Comparison of ENCODE assay signal across 8 cellular contexts in the genomic region with DNA sequence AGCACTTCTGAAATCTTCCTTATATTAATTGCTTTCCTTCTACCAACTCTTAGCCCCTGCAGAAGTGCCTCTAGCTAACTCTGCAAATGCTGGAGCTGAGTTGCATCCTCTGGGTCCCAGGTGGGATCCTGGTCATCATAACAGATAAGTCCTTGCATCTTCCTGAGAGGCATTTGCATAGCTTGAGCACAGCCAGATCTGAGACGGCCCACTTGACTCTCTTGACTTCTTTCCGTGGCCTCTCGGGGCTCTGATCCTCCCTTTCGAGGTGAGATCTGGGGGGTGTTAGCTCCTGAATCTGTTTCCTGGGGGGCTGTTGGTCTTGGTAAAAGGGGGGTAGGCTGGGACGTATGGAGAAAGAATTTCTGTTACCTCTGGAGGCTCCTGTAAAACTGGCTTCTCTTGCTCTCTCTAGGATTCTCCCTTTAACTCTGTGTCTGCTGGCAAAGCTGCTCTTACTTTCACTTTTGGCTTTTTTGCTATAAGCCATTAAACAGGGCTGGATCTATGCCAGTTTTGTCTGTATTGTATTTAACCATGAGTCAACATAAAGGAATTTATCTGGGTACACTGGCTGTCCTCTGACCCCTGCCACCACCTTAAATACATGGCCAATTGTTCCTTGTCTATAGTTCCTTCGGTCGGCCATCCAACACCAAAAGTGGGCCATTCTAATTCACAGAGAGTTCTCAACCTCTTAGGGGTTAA.
DNase-seq lines count a peak whose midpoint lies in the region; ATAC-seq and TF ChIP-seq lines count a peak whose summit lies in the region.

No MANE protein-coding gene starts in this region.

- intact Hi-C loops in CD4-positive, alpha-beta memory T cell (cut with micrococcal nuclease) = no loop called here

- H3K56ac ChIP-seq in mesendoderm (ENCODE audit: low read length) = no peak overlapping the region

- H3K27me3 ChIP-seq in BLaER1 treated with 17β-estradiol and CSF1 and Interleukin-3, amounts not matched to agents 10 nM and 100 nM = no peaks in the 10 kb centered on the region
- no peaks in the 10 kb centered on the region for H3K27me3 ChIP-seq in mesendoderm (ENCODE audit: insufficient read depth, low read length, poor library complexity)
- H3K27me3 ChIP-seq in CD4-positive, alpha-beta memory T cell (ENCODE audit: insufficient read depth, low read length) = no peaks in the 10 kb centered on the region

- no peak overlapping the region for H2AK5ac ChIP-seq in mesendoderm (ENCODE audit: low read length)

- H3K27me3 Mint-ChIP-seq in CD4-positive, alpha-beta memory T cell = peaks cover 3 to 9% of the 10 kb centered on the region in 2 donors
- peaks cover 2% of the 10 kb centered on the region for H3K27me3 Mint-ChIP-seq in glutamatergic neuron (ENCODE audit: unreplicated experiment)

- H3K36me3 Mint-ChIP-seq in CD4-positive, alpha-beta memory T cell = no peaks in the 10 kb centered on the region
- H3K36me3 Mint-ChIP-seq in glutamatergic neuron (ENCODE audit: unreplicated experiment) = no peaks in the 10 kb centered on the region

- peak; percentile 60 for ATAC-seq in GM19467 (IDR thresholded peaks at IDR 0.05; ENCODE audit: unreplicated experiment)

- POLR2A ChIA-PET in CD4-positive, alpha-beta memory T cell (lab: Charles Lee; ENCODE audit: partially characterized antibody) = no interaction called here

- H3K79me2 ChIP-seq in mesendoderm (ENCODE audit: control insufficient read depth, insufficient read depth, low read length) = no peaks in the 10 kb centered on the region

- H3K23ac ChIP-seq in mesendoderm (ENCODE audit: low read length) = no peak overlapping the region

- peak overlapping the region; percentile 53 to 75 (median 65) for H3K4me2 ChIP-seq in BLaER1 treated with 17β-estradiol and CSF1 and Interleukin-3, amounts not matched to agents 10 nM and 100 nM
- H3K4me2 ChIP-seq in mesendoderm (ENCODE audit: low read length) = no peak overlapping the region

- H3K27ac ChIP-seq in BLaER1 treated with 17β-estradiol and CSF1 and Interleukin-3, amounts not matched to agents 10 nM and 100 nM = peak overlapping the region in 7 of 11 experiments; percentile 27 to 68 (median 52); a peak in 12 of 22 replicates
- no peak overlapping the region for H3K27ac ChIP-seq in mesendoderm (ENCODE audit: low read depth, low read length)
- H3K27ac ChIP-seq in CD4-positive, alpha-beta memory T cell (ENCODE audit: low read depth, low read length) = no peak overlapping the region

- no peaks in the 10 kb centered on the region for H3K4me1 Mint-ChIP-seq in CD4-positive, alpha-beta memory T cell
- no peaks in the 10 kb centered on the region for H3K4me1 Mint-ChIP-seq in glutamatergic neuron (ENCODE audit: low read depth, unreplicated experiment)

- DNase-seq in KBM-7 = peak; percentile 23
- peak; percentile 7 for DNase-seq in brain pericyte (ENCODE audit: low read depth, low spot score)
- DNase-seq in mesendoderm = peak; percentile 18
- DNase-seq in MV-4-11 (lab: John Stamatoyannopoulos, UW) = no peak
- no peak for DNase-seq in CD4-positive, alpha-beta memory T cell
- no peak for DNase-seq in glutamatergic neuron

- no peak overlapping the region for H3K27ac Mint-ChIP-seq in CD4-positive, alpha-beta memory T cell
- no peak overlapping the region for H3K27ac Mint-ChIP-seq in glutamatergic neuron (ENCODE audit: unreplicated experiment)

- H3K9me3 Mint-ChIP-seq in CD4-positive, alpha-beta memory T cell = no peaks in the 10 kb centered on the region
- H3K9me3 Mint-ChIP-seq in glutamatergic neuron (ENCODE audit: unreplicated experiment) = no peaks in the 10 kb centered on the region

- in situ Hi-C loops in KBM-7 (cut with MboI; ENCODE audit: low pct_unique_long_range_greater_than_20kb, low sequenced_read_pairs) = no loop called here

- no peak for TF ChIP-seq CTCF in glutamatergic neuron (IDR thresholded peaks at IDR 0.05; ENCODE audit: partially characterized antibody, unreplicated experiment)

- no peak overlapping the region for H3K4ac ChIP-seq in mesendoderm (ENCODE audit: low read depth, low read length)

- peak overlapping the region in 9 of 10 experiments; percentile 28 to 54 (median 48); a peak in 15 of 20 replicates for H3K4me3 ChIP-seq in BLaER1 treated with 17β-estradiol and CSF1 and Interleukin-3, amounts not matched to agents 10 nM and 100 nM
- H3K4me3 ChIP-seq in mesendoderm (ENCODE audit: low read length) = no peak overlapping the region
- H3K4me3 ChIP-seq in CD4-positive, alpha-beta memory T cell (ENCODE audit: low read length in 2 of 2) = peak overlapping the region in 1 of 2 donors; percentile 48

- no peak overlapping the region for H3K18ac ChIP-seq in mesendoderm (ENCODE audit: low read length)

- no peak overlapping the region for H4K8ac ChIP-seq in mesendoderm (ENCODE audit: low read depth, low read length)

- no peak overlapping the region for H3K4me3 Mint-ChIP-seq in CD4-positive, alpha-beta memory T cell
- H3K4me3 Mint-ChIP-seq in glutamatergic neuron (ENCODE audit: unreplicated experiment) = no peak overlapping the region

- CTCF ChIA-PET in CD4-positive, alpha-beta memory T cell (lab: Charles Lee; ENCODE audit: partially characterized antibody) = no interaction called here

- H3K36me3 ChIP-seq in BLaER1 treated with 17β-estradiol and CSF1 and Interleukin-3, amounts not matched to agents 10 nM and 100 nM = no peaks in the 10 kb centered on the region
- no peaks in the 10 kb centered on the region for H3K36me3 ChIP-seq in mesendoderm (ENCODE audit: control insufficient read depth, insufficient read depth, low read length)
- H3K36me3 ChIP-seq in CD4-positive, alpha-beta memory T cell (ENCODE audit: insufficient read depth, low read length) = no peaks in the 10 kb centered on the region

- no peaks in the 10 kb centered on the region for H4K20me1 ChIP-seq in BLaER1 treated with 17β-estradiol and CSF1 and Interleukin-3, amounts not matched to agents 10 nM and 100 nM

- H2BK120ac ChIP-seq in mesendoderm (ENCODE audit: low read depth, low read length) = no peak overlapping the region

- H2BK5ac ChIP-seq in mesendoderm (ENCODE audit: low read length) = no peak overlapping the region

- no peaks in the 10 kb centered on the region for H3K9me3 ChIP-seq in BLaER1 treated with 17β-estradiol and CSF1 and Interleukin-3, amounts not matched to agents 10 nM and 100 nM (replicated peaks in 1 of 11)
- H3K9me3 ChIP-seq in CD4-positive, alpha-beta memory T cell (ENCODE audit: control insufficient read depth in 1 of 2, low read length in 2 of 2) = no peaks in the 10 kb centered on the region

- H3K79me1 ChIP-seq in mesendoderm (ENCODE audit: low read length) = no peaks in the 10 kb centered on the region

- H4K5ac ChIP-seq in mesendoderm (ENCODE audit: low read length) = no peak overlapping the region

- H3K9ac ChIP-seq in BLaER1 treated with 17β-estradiol and CSF1 and Interleukin-3, amounts not matched to agents 10 nM and 100 nM = peak overlapping the region in 10 of 11 experiments; percentile 38 to 73 (median 64); a peak in 16 of 22 replicates
- H3K9ac ChIP-seq in mesendoderm (ENCODE audit: low read length) = no peak overlapping the region

- no peak overlapping the region for H2BK15ac ChIP-seq in mesendoderm (replicated peaks; ENCODE audit: low read depth)

- no CpG with 5 or more reads among the region's 7 CpGs for WGBS in mesendoderm (ENCODE audit: extremely low coverage, insufficient coverage, low lambda C conversion rate)

- H3K4me1 ChIP-seq in BLaER1 treated with 17β-estradiol and CSF1 and Interleukin-3, amounts not matched to agents 10 nM and 100 nM = peaks cover 0 to 8% (median 5%) of the 10 kb centered on the region in 10 experiments; a peak in 7 of 20 replicates
- H3K4me1 ChIP-seq in mesendoderm (ENCODE audit: control insufficient read depth, low read depth, low read length) = peaks cover 2% of the 10 kb centered on the region
- peaks cover 8% of the 10 kb centered on the region for H3K4me1 ChIP-seq in CD4-positive, alpha-beta memory T cell (ENCODE audit: insufficient read depth, low read length)

Comparison
In these comparisons a context has a peak if more than half of its experiments do, and no peak if none do; other contexts are left out.
1. H3K27ac ChIP-seq: peak in BLaER1 treated with 17β-estradiol and CSF1 and Interleukin-3, amounts not matched to agents 10 nM and 100 nM (7 of 11); none in mesendoderm (single experiment) and CD4-positive, alpha-beta memory T cell (single experiment).
2. DNase-seq: peak in KBM-7 (single experiment), brain pericyte (single experiment) and mesendoderm (single experiment); none in MV-4-11 (single experiment), CD4-positive, alpha-beta memory T cell (0 of 5) and glutamatergic neuron (single experiment).